1 cellular context compared by ENCODE assay signal in genomic region chr1:161259765-161260164, GRCh38.
TF ChIP-seq lines count a peak whose summit lies in the region.

No MANE protein-coding gene starts in this region.

TF ChIP-seq in GM23338, 12 proteins besides CTCF, POLR2A, EP300 and RAD21 (continued from another document):
- TF ChIP-seq, protein P1, sequence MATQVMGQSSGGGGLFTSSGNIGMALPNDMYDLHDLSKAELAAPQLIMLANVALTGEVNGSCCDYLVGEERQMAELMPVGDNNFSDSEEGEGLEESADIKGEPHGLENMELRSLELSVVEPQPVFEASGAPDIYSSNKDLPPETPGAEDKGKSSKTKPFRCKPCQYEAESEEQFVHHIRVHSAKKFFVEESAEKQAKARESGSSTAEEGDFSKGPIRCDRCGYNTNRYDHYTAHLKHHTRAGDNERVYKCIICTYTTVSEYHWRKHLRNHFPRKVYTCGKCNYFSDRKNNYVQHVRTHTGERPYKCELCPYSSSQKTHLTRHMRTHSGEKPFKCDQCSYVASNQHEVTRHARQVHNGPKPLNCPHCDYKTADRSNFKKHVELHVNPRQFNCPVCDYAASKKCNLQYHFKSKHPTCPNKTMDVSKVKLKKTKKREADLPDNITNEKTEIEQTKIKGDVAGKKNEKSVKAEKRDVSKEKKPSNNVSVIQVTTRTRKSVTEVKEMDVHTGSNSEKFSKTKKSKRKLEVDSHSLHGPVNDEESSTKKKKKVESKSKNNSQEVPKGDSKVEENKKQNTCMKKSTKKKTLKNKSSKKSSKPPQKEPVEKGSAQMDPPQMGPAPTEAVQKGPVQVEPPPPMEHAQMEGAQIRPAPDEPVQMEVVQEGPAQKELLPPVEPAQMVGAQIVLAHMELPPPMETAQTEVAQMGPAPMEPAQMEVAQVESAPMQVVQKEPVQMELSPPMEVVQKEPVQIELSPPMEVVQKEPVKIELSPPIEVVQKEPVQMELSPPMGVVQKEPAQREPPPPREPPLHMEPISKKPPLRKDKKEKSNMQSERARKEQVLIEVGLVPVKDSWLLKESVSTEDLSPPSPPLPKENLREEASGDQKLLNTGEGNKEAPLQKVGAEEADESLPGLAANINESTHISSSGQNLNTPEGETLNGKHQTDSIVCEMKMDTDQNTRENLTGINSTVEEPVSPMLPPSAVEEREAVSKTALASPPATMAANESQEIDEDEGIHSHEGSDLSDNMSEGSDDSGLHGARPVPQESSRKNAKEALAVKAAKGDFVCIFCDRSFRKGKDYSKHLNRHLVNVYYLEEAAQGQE (IDR thresholded peaks at IDR 0.05; ENCODE audit: unreplicated experiment), result no peak
- TF ChIP-seq ZNF331 (CRISPR knock-in tag; IDR thresholded peaks at IDR 0.05; ENCODE audit: low read depth), result no peak
- TF ChIP-seq, protein P2, sequence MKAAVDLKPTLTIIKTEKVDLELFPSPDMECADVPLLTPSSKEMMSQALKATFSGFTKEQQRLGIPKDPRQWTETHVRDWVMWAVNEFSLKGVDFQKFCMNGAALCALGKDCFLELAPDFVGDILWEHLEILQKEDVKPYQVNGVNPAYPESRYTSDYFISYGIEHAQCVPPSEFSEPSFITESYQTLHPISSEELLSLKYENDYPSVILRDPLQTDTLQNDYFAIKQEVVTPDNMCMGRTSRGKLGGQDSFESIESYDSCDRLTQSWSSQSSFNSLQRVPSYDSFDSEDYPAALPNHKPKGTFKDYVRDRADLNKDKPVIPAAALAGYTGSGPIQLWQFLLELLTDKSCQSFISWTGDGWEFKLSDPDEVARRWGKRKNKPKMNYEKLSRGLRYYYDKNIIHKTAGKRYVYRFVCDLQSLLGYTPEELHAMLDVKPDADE (IDR thresholded peaks at IDR 0.05), result no peak
- no peak for TF ChIP-seq EZH2 (IDR thresholded peaks at IDR 0.05; ENCODE audit: low read depth, unreplicated experiment)
- no peak for TF ChIP-seq ZNF462 (CRISPR knock-in tag; IDR thresholded peaks at IDR 0.05)
- TF ChIP-seq JUNB (IDR thresholded peaks at IDR 0.05; ENCODE audit: unreplicated experiment), result no peak
- no peak for TF ChIP-seq EZH2phosphoT487 (IDR thresholded peaks at IDR 0.05; ENCODE audit: unreplicated experiment)
- TF ChIP-seq NANOG (IDR thresholded peaks at IDR 0.05; ENCODE audit: borderline replicate concordance), result no peak
